In the genomic region with DNA sequence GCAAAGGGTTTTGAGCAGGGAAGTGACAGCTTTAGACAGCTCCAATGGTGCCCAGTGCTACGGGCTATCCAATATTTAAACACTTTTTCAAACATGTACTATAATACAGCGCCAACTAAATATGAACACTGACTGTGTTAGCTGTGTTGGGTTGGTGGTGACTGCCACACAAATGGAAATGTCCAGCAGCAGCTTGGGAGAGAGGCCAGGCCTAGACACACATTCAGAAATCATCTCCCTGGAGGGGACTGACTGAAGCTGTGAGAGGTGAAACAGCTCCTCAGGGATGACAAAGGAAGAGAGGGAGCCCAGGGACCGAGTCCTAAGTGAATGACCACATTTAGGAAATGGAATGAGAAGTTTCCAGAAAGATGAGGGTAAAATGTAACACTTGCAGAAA, we compare ENCODE assay signal across 19 cellular contexts.
DNase-seq lines count a peak whose midpoint lies in the region; ATAC-seq and TF ChIP-seq lines count a peak whose summit lies in the region.
"Had no signal": no experiment of that assay in that cellular context is flagged by ENCODE, and none has a peak within 500 bp of the region (broad histone marks: within the 10 kb centered on the region; RNA-seq: fewer than 3 reads in every experiment).

No MANE protein-coding gene starts in this region.

- no peaks in the 10 kb centered on the region for H3K27me3 Mint-ChIP-seq in stimulated activated naive CD8-positive, alpha-beta T cell treated with anti-CD3 and anti-CD28 coated beads, Interleukin-15, Interleukin-2, amounts not matched to agents 100 ng/mL and 50 ng/mL, for 24 hours
- H3K27me3 Mint-ChIP-seq in activated B cell treated with CpG ODN at 0.5 μM for 24 hours (no peaks in the 10 kb centered on the region), memory B cell (no peaks in the 10 kb centered on the region)
- H3K27me3 Mint-ChIP-seq: CD8-positive, alpha-beta memory T cell; dendritic cell treated with granulocyte-macrophage colony-stimulating factor and Interleukin-4, amounts not matched to agents 40 ng/mL and 50 ng/mL, for 4 days had no signal

- H3K27ac Mint-ChIP-seq in stimulated activated naive CD8-positive, alpha-beta T cell treated with anti-CD3 and anti-CD28 coated beads, Interleukin-15, Interleukin-2, amounts not matched to agents 100 ng/mL and 50 ng/mL, for 24 hours = peak overlapping the region; percentile 0
- H3K27ac Mint-ChIP-seq in activated B cell treated with CpG ODN at 0.5 μM for 24 hours (peak overlapping the region; percentile 42), memory B cell (peak overlapping the region; percentile 16)
- H3K27ac Mint-ChIP-seq: dendritic cell treated with granulocyte-macrophage colony-stimulating factor and Interleukin-4, amounts not matched to agents 40 ng/mL and 50 ng/mL, for 4 days had no signal

- peaks cover 12% of the 10 kb centered on the region for H3K36me3 Mint-ChIP-seq in stimulated activated naive CD8-positive, alpha-beta T cell treated with anti-CD3 and anti-CD28 coated beads, Interleukin-15, Interleukin-2, amounts not matched to agents 100 ng/mL and 50 ng/mL, for 24 hours (ENCODE audit: low read depth)
- H3K36me3 Mint-ChIP-seq in activated B cell treated with CpG ODN at 0.5 μM for 24 hours (ENCODE audit: low read depth) (peaks cover 57% of the 10 kb centered on the region), memory B cell (peaks cover 20% of the 10 kb centered on the region)

- no peak overlapping the region for H3K4me3 Mint-ChIP-seq in stimulated activated naive CD8-positive, alpha-beta T cell treated with anti-CD3 and anti-CD28 coated beads, Interleukin-15, Interleukin-2, amounts not matched to agents 100 ng/mL and 50 ng/mL, for 24 hours
- H3K4me3 Mint-ChIP-seq in activated B cell treated with CpG ODN at 0.5 μM for 24 hours (no peak overlapping the region), memory B cell (no peak overlapping the region)
- H3K4me3 Mint-ChIP-seq: CD8-positive, alpha-beta memory T cell; dendritic cell treated with granulocyte-macrophage colony-stimulating factor and Interleukin-4, amounts not matched to agents 40 ng/mL and 50 ng/mL, for 4 days had no signal

- ATAC-seq in stimulated activated naive CD8-positive, alpha-beta T cell treated with anti-CD3 and anti-CD28 coated beads, Interleukin-15, Interleukin-2, amounts not matched to agents 100 U/mL and 50 U/mL, for 24 hours = no peak
- ATAC-seq in activated B cell treated with CpG ODN at 0.5 μM for 24 hours (ENCODE audit: low read depth) (no peak), memory B cell (ENCODE audit: low read depth) (no peak), HG03457 (IDR thresholded peaks at IDR 0.05; ENCODE audit: unreplicated experiment) (no peak), HG02759 (IDR thresholded peaks at IDR 0.05; ENCODE audit: unreplicated experiment) (no peak)
- ATAC-seq: K562, left lobe of liver had no signal

- DNase-seq in stimulated activated naive CD8-positive, alpha-beta T cell treated with anti-CD3 and anti-CD28 coated beads, Interleukin-15, Interleukin-2, amounts not matched to agents 100 U/mL and 50 U/mL, for 24 hours = no peak
- DNase-seq in activated B cell treated with CpG ODN at 0.5 μM for 24 hours (no peak), memory B cell (ENCODE audit: low spot score in 2 of 2) (no peak), hepatic stellate cell (ENCODE audit: low spot score) (no peak), NCI-H2081 (lab: John Stamatoyannopoulos, UW) (no peak)
- DNase-seq: activated CD4-positive, alpha-beta T cell treated with anti-CD3 and anti-CD28 coated beads for 1 hour; CD8-positive, alpha-beta memory T cell; glutamatergic neuron; MM.1S; NCI-H1436; NCI-H526 treated with DMSO at 0.1 percent for 48 hours; stimulated activated CD4-positive, alpha-beta T cell treated with anti-CD3 and anti-CD28 coated beads, Interleukin-2, amount 100 ng/mL, for 48 hours; stimulated activated naive CD4-positive, alpha-beta T cell had no signal

- POLR2A ChIA-PET in activated B cell treated with CpG ODN at 0.5 μM for 24 hours (lab: Charles Lee) = no interaction called here

- no peak for TF ChIP-seq CTCF in activated B cell treated with CpG ODN at 0.5 μM for 24 hours (IDR thresholded peaks at IDR 0.05)

- H3K4me1 Mint-ChIP-seq in stimulated activated naive CD8-positive, alpha-beta T cell treated with anti-CD3 and anti-CD28 coated beads, Interleukin-15, Interleukin-2, amounts not matched to agents 100 ng/mL and 50 ng/mL, for 24 hours (ENCODE audit: low read depth) = peaks cover 14% of the 10 kb centered on the region
- H3K4me1 Mint-ChIP-seq in activated B cell treated with CpG ODN at 0.5 μM for 24 hours (no peaks in the 10 kb centered on the region), memory B cell (peaks cover 6% of the 10 kb centered on the region)

- H3K9me3 Mint-ChIP-seq in stimulated activated naive CD8-positive, alpha-beta T cell treated with anti-CD3 and anti-CD28 coated beads, Interleukin-15, Interleukin-2, amounts not matched to agents 100 ng/mL and 50 ng/mL, for 24 hours = no peaks in the 10 kb centered on the region
- H3K9me3 Mint-ChIP-seq in activated B cell treated with CpG ODN at 0.5 μM for 24 hours (no peaks in the 10 kb centered on the region), memory B cell (no peaks in the 10 kb centered on the region)
- H3K9me3 Mint-ChIP-seq: CD8-positive, alpha-beta memory T cell; dendritic cell treated with granulocyte-macrophage colony-stimulating factor and Interleukin-4, amounts not matched to agents 40 ng/mL and 50 ng/mL, for 4 days had no signal

- intact Hi-C loops in activated B cell treated with CpG ODN at 0.5 μM for 24 hours (cut with micrococcal nuclease) = no loop called here

- CTCF ChIA-PET in activated B cell treated with CpG ODN at 0.5 μM for 24 hours (lab: Charles Lee) = no interaction called here
